Comparison of ENCODE assay signal across 2 cellular contexts in the genomic region with DNA sequence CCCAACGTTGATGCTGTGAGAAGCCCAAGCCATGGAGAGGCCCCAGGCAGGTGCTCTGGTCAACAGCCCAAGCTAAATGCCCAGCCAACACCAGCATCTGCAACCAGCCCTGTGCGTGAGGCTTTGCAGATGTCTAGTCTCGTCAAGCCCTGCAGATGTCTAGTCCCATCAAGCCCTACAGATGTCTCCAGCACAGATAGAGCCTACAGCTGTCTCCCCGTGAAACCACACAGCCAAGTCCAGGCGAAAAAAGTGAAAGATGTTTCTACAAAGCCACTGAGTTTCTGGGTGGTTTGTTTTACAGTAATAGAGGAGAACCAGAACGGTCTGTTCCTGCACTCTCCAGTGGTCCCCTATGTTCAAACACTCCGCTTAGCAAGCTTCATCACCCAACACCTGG. TPM values are rescaled to one million over a fixed set of nuclear protein-coding genes. Genes with fewer than 3 reads are reported as not detected.
"Had no signal": no experiment of that assay in that cellular context is flagged by ENCODE, and none has a peak within 500 bp of the region (broad histone marks: within the 10 kb centered on the region; RNA-seq: fewer than 3 reads in every experiment).

No MANE protein-coding gene starts in this region.

RNA-seq across cellular contexts. Expression of gene NUTM2E, which starts 41.5 kb away (rescaled TPM):
- total RNA-seq: Right ventricle myocardium superior, RPMI7951 had no signal
